12 cellular contexts compared by ENCODE assay signal in the genomic region with DNA sequence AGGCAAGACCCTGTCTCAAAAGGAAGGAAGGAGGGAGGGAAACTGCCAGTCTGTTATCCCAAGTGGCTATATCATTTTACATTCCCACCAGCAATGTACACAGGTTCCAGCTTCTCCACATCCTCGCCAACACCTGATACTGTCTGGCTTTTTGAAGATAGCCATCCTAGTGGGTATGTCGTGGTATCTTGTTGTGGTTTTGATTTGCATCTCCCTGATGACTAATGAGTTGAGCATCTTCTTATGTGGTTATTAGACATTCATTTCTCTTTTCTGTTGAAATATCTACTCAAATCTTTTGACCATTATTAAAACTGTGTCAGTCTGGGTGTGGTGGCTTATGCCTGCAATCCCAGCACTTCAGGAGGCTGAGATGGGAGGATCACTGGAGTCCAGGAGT. TPM values are rescaled to one million over a fixed set of nuclear protein-coding genes. Genes with fewer than 3 reads are reported as not detected.
DNase-seq lines count a peak whose midpoint lies in the region; ATAC-seq and TF ChIP-seq lines count a peak whose summit lies in the region.
"Had no signal": no experiment of that assay in that cellular context is flagged by ENCODE, and none has a peak within 500 bp of the region (broad histone marks: within the 10 kb centered on the region; RNA-seq: fewer than 3 reads in every experiment).

No MANE protein-coding gene starts in this region.

- no peak for TF ChIP-seq CTCF in WERI-Rb-1 (IDR thresholded peaks at IDR 0.05; ENCODE audit: low read depth, low read length)

- DNase-seq in DMS53 (lab: John Stamatoyannopoulos, UW): peak; percentile 8
- no peak for DNase-seq in DMS53 treated with DMSO at 0.1 percent for 48 hours (lab: John Stamatoyannopoulos, UW; ENCODE audit: unreplicated experiment)
- peak; percentile 12 for DNase-seq in adipocyte (ENCODE audit: low read depth)
- peak; percentile 29 to 82 for DNase-seq in trophoblast cell
- no peak for DNase-seq in WERI-Rb-1
- no peak for DNase-seq in DMS 273 treated with DMSO at 0.1 percent for 48 hours (lab: John Stamatoyannopoulos, UW)
- DNase-seq: activated CD8-positive, alpha-beta memory T cell treated with anti-CD3 and anti-CD28 coated beads for 24 hours; NCI-H1417; Right ventricle myocardium superior had no signal

- no peaks in the 10 kb centered on the region for H3K79me1 ChIP-seq in trophoblast cell (ENCODE audit: low read length)

- ATAC-seq in HG03469 (IDR thresholded peaks at IDR 0.05; ENCODE audit: unreplicated experiment) (peak; percentile 63), GM18873 (IDR thresholded peaks at IDR 0.05; ENCODE audit: low FRiP score, unreplicated experiment) (no peak)

- H2BK120ac ChIP-seq in trophoblast cell (ENCODE audit: insufficient read depth, low read length, poor library complexity): no peak overlapping the region

- H4K12ac ChIP-seq in trophoblast cell (ENCODE audit: low read depth, low read length): no peak overlapping the region

- no peak overlapping the region for H3K27ac ChIP-seq in trophoblast cell (ENCODE audit: low read depth, low read length)
- no peak overlapping the region for H3K27ac ChIP-seq in WERI-Rb-1
- H3K27ac ChIP-seq: 22Rv1 had no signal

- no peak overlapping the region for H4K8ac ChIP-seq in trophoblast cell (ENCODE audit: low read depth, low read length)

- H3K9ac ChIP-seq in adipocyte (ENCODE audit: low read length): no peak overlapping the region
- no peak overlapping the region for H3K9ac ChIP-seq in trophoblast cell (ENCODE audit: low read length)

- no peak overlapping the region for H3K4ac ChIP-seq in trophoblast cell (ENCODE audit: low read depth, low read length)

- H3K23ac ChIP-seq in trophoblast cell (ENCODE audit: low read length): no peak overlapping the region

- H2AFZ ChIP-seq in trophoblast cell (ENCODE audit: insufficient read depth, low read length, poor library complexity): no peak overlapping the region

- H2BK5ac ChIP-seq in trophoblast cell (ENCODE audit: low read depth, low read length, poor library complexity): no peak overlapping the region

- no peak overlapping the region for H3K18ac ChIP-seq in trophoblast cell (ENCODE audit: low read length)

- H3K14ac ChIP-seq in trophoblast cell (ENCODE audit: low read length): no peak overlapping the region

- H3K36me3 ChIP-seq in adipocyte (ENCODE audit: control insufficient read depth, insufficient read depth, low read length, severe bottlenecking): no peaks in the 10 kb centered on the region
- H3K36me3 ChIP-seq in trophoblast cell (ENCODE audit: control insufficient read depth in 1 of 2, insufficient read depth in 2 of 2, low read length in 2 of 2): no peaks in the 10 kb centered on the region
- no peaks in the 10 kb centered on the region for H3K36me3 ChIP-seq in WERI-Rb-1

- H3K4me2 ChIP-seq in trophoblast cell (ENCODE audit: low read length): no peak overlapping the region

- no CpG with 5 or more reads among the region's 2 CpGs for whole genome bisulfite sequencing in trophoblast cell (ENCODE audit: extremely low coverage, insufficient coverage, insufficient read length)

- H4K91ac ChIP-seq in trophoblast cell (ENCODE audit: low read depth, low read length): no peak overlapping the region

- H3K4me1 ChIP-seq in adipocyte (ENCODE audit: control insufficient read depth, insufficient read depth, low read length): peaks cover 3% of the 10 kb centered on the region
- H3K4me1 ChIP-seq in trophoblast cell (ENCODE audit: control insufficient read depth in 1 of 2, insufficient read depth in 2 of 2, low read length in 2 of 2): no peaks in the 10 kb centered on the region

- H3K79me2 ChIP-seq in trophoblast cell (ENCODE audit: control insufficient read depth, insufficient read depth, low read length, poor library complexity): no peaks in the 10 kb centered on the region

- no peaks in the 10 kb centered on the region for H3K27me3 ChIP-seq in adipocyte (replicated peaks; ENCODE audit: control insufficient read depth, insufficient read depth, low read length)
- H3K27me3 ChIP-seq in trophoblast cell (ENCODE audit: insufficient read depth, low read length): no peaks in the 10 kb centered on the region
- H3K27me3 ChIP-seq in WERI-Rb-1 (ENCODE audit: insufficient read depth, low read depth, severe bottlenecking): no peaks in the 10 kb centered on the region

- H3K9me3 ChIP-seq in adipocyte (ENCODE audit: control insufficient read depth, low read length) (no peaks in the 10 kb centered on the region), trophoblast cell (ENCODE audit: insufficient read depth, low read depth, low read length) (no peaks in the 10 kb centered on the region), WERI-Rb-1 (ENCODE audit: severe bottlenecking) (no peaks in the 10 kb centered on the region)

- no peak overlapping the region for H2BK12ac ChIP-seq in trophoblast cell (ENCODE audit: low read length)

- no peak overlapping the region for H3K4me3 ChIP-seq in adipocyte (ENCODE audit: low read length)
- H3K4me3 ChIP-seq in trophoblast cell (ENCODE audit: low read depth, low read length): no peak overlapping the region
- no peak overlapping the region for H3K4me3 ChIP-seq in WERI-Rb-1 (ENCODE audit: low read depth, low read length)

- no peak overlapping the region for H2AK5ac ChIP-seq in trophoblast cell (ENCODE audit: low read length)

RNA-seq across cellular contexts. Expression of gene ARID1B, which starts 47.9 kb away (rescaled TPM):
- polyA plus RNA-seq in trophoblast cell (2013): 38.2 and 38.3 TPM in 2 replicates

Comparison
In these comparisons a context has a peak if more than half of its experiments do, and no peak if none do; other contexts are left out.
1. DNase-seq: peak in DMS53 (single experiment), adipocyte (single experiment) and trophoblast cell (2 of 2); none in DMS53 treated with DMSO at 0.1 percent for 48 hours (single experiment), WERI-Rb-1 (single experiment) and DMS 273 treated with DMSO at 0.1 percent for 48 hours (single experiment).